In genomic region chr1:170224469-170224868, GRCh38 we compare ENCODE assay signal across 33 cellular contexts.
"Had no signal": no experiment of that assay in that cellular context is flagged by ENCODE, and none has a peak within 500 bp of the region (broad histone marks: within the 10 kb centered on the region; RNA-seq: fewer than 3 reads in every experiment).

No MANE protein-coding gene starts in this region.

- H3K4me3 ChIP-seq: adrenal gland, body of pancreas, breast epithelium had no signal

- H3K4me1 ChIP-seq: body of pancreas, breast epithelium had no signal

- H3K36me3 ChIP-seq: adrenal gland, brain microvascular endothelial cell, breast epithelium had no signal

- DNase-seq: activated B cell treated with CpG ODN at 0.5 μM for 24 hours; activated CD4-positive, alpha-beta memory T cell treated with anti-CD3 and anti-CD28 coated beads for 36 hours; activated CD4-positive, alpha-beta T cell treated with anti-CD3 and anti-CD28 coated beads for 4 hours; activated CD4-positive, alpha-beta T cell treated with anti-CD3 and anti-CD28 coated beads, Interleukin-2, amount 10 ng/mL, durations not matched to agents 24 days and 14 days; activated CD4-positive, alpha-beta T cell treated with anti-CD3 and anti-CD28 coated beads, Interleukin-2, amount 50 U/mL, for 1 hour; activated CD4-positive, alpha-beta T cell treated with anti-CD3 and anti-CD28 coated beads, Interleukin-2, amount 50 U/mL, for 4 hours; activated CD4-positive, CD25-positive, alpha-beta regulatory T cell treated with anti-CD3 and anti-CD28 coated beads, Interleukin-2, amount 50 U/mL, for 72 hours; activated CD8-positive, alpha-beta memory T cell treated with anti-CD3 and anti-CD28 coated beads, Interleukin-2, amount 50 U/mL, for 4 hours; activated CD8-positive, alpha-beta T cell treated with anti-CD3 and anti-CD28 coated beads for 36 hours; activated effector memory CD4-positive, alpha-beta T cell treated with anti-CD3 and anti-CD28 coated beads, Interleukin-2, amount 50 U/mL, for 16 hours; activated gamma-delta T cell treated with Interleukin-2 at 50 U/mL for 16 hours; activated naive CD4-positive, alpha-beta T cell; activated naive CD4-positive, alpha-beta T cell treated with anti-CD3 and anti-CD28 coated beads for 36 hours; activated naive CD4-positive, alpha-beta T cell treated with anti-CD3 and anti-CD28 coated beads, Interleukin-2, amount 50 U/mL, for 16 hours; activated naive CD8-positive, alpha-beta T cell treated with anti-CD3 and anti-CD28 coated beads for 36 hours; activated T-cell treated with anti-CD3 and anti-CD28 coated beads for 4 hours; activated T-cell treated with anti-CD3 and anti-CD28 coated beads, Interleukin-2, amount 50 U/mL, for 1 hour; activated T-cell treated with anti-CD3 and anti-CD28 coated beads, Interleukin-2, amount 50 U/mL, for 4 hours; activated T-cell treated with anti-CD3 and anti-CD28 coated beads, Interleukin-2, amount 50 U/mL, for 72 hours; adrenal gland; amniotic stem cell; aorta; body of pancreas; brain microvascular endothelial cell; caudate nucleus; SW 1271; T-helper 1 cell; T-helper 2 cell; T-helper 9 cell had no signal

- H3K9me3 ChIP-seq: adrenal gland, body of pancreas, breast epithelium had no signal

- H3K27ac ChIP-seq: adrenal gland, body of pancreas, brain microvascular endothelial cell, breast epithelium, VCaP had no signal

- ATAC-seq: activated CD8-positive, alpha-beta T cell treated with anti-CD3 and anti-CD28 coated beads for 36 hours; activated naive CD4-positive, alpha-beta T cell treated with anti-CD3 and anti-CD28 coated beads, Interleukin-2, amount 50 U/mL, for 72 hours; activated T-cell treated with anti-CD3 and anti-CD28 coated beads, Interleukin-2, amount 50 U/mL, for 4 hours; activated T-cell treated with anti-CD3 and anti-CD28 coated beads, Interleukin-2, amount 50 U/mL, for 72 hours; activated T-helper 17 cell treated with anti-CD3 and anti-CD28 coated beads, Interleukin-2, amount 50 U/mL, for 72 hours; body of pancreas had no signal

- H3K27me3 ChIP-seq: adrenal gland, body of pancreas, brain microvascular endothelial cell, breast epithelium had no signal
